In the genomic region with DNA sequence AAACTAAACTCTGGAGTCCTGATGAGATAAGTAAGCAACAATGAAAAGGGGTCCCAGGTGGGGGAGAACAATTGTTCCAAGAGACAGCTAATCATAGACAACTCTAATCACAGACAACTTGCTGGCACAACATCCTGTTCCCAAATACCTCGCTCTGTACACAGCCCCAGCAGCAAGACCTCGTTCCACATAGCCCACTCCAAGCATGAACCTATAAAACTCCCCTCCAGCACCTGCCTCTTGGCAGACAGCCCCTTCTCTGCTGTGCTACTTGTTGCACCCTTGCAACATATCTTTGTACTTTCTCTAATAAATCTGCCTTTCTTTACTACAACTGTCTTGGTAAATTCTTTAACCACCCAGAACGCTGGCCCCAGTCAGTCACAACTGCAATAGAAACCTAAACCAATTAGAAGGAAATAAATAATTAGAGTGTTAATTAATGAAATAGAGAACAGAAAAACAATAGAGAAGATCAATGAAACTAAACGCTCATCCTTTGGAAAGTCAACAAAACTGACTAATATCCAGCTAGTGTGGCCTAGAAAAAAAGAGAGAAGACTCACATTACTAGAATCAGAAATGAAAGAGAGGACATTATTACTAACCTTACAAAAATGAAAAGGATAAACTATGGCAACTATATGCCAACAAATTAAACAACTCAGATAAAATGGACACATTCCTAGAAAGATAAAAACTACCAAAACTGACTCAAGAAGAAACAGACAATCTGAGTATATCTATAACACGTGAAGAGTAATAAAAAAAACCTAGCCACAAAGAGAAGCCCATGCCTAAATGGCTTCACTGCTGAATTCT, we compare ENCODE assay signal across 24 cellular contexts. TPM values are rescaled to one million over a fixed set of nuclear protein-coding genes. Genes with fewer than 3 reads are reported as not detected.
A peak's percentile ranks its signal among the peaks of the same experiment; 100 is the strongest.
DNase-seq lines count a peak whose midpoint lies in the region; ATAC-seq and TF ChIP-seq lines count a peak whose summit lies in the region.
"Had no signal": no experiment of that assay in that cellular context is flagged by ENCODE, and none has a peak within 500 bp of the region (broad histone marks: within the 10 kb centered on the region; RNA-seq: fewer than 3 reads in every experiment).

No MANE protein-coding gene starts in this region.

- no peak overlapping the region for H3K4me3 Mint-ChIP-seq in stimulated activated effector memory CD8-positive, alpha-beta T cell treated with anti-CD3 and anti-CD28 coated beads, Interleukin-12 subunit alpha, Interleukin-12 subunit beta, amount 100 ng/mL, for 72 hours
- H3K4me3 Mint-ChIP-seq: activated B cell treated with CpG ODN at 0.5 μM for 24 hours; activated CD8-positive, alpha-beta T cell treated with anti-CD3 and anti-CD28 coated beads for 36 hours; nephron progenitor cell had no signal

- H3K27ac ChIP-seq in left ventricle myocardium inferior (replicated peaks): no peak overlapping the region
- H3K27ac ChIP-seq: BLaER1 treated with 17β-estradiol and CSF1 and Interleukin-3, amounts not matched to agents 10 nM and 100 nM; gastroesophageal sphincter; left lung; SJSA1; upper lobe of left lung had no signal

- intact Hi-C loops in left ventricle myocardium superior (cut with micrococcal nuclease): no loop called here
- intact Hi-C loops in left ventricle myocardium inferior (cut with micrococcal nuclease): no loop called here

- H3K27ac Mint-ChIP-seq in stimulated activated effector memory CD8-positive, alpha-beta T cell treated with anti-CD3 and anti-CD28 coated beads, Interleukin-12 subunit alpha, Interleukin-12 subunit beta, amount 100 ng/mL, for 72 hours: peak overlapping the region; percentile 77
- H3K27ac Mint-ChIP-seq: activated B cell treated with CpG ODN at 0.5 μM for 24 hours; activated CD8-positive, alpha-beta T cell treated with anti-CD3 and anti-CD28 coated beads for 36 hours had no signal

- H3K36me3 ChIP-seq in left ventricle myocardium inferior: peaks cover 10% of the 10 kb centered on the region

- peaks cover 11% of the 10 kb centered on the region for H3K4me1 ChIP-seq in left ventricle myocardium inferior
- H3K4me1 ChIP-seq: Caco-2, gastroesophageal sphincter, left lung, SJSA1, upper lobe of left lung had no signal

- H3K9me3 ChIP-seq in left ventricle myocardium inferior (replicated peaks): no peaks in the 10 kb centered on the region
- H3K9me3 ChIP-seq: BLaER1 treated with 17β-estradiol and CSF1 and Interleukin-3, amounts not matched to agents 10 nM and 100 nM; Caco-2; gastroesophageal sphincter; left lung; SJSA1; upper lobe of left lung had no signal

- no peak for TF ChIP-seq CTCF in left ventricle myocardium inferior (IDR thresholded peaks at IDR 0.05; ENCODE audit: borderline replicate concordance)

- no peaks in the 10 kb centered on the region for H3K27me3 ChIP-seq in left ventricle myocardium inferior (ENCODE audit: low read depth)
- H3K27me3 ChIP-seq: gastroesophageal sphincter, left lung, SJSA1, upper lobe of left lung had no signal

- no peak overlapping the region for H3K4me3 ChIP-seq in left ventricle myocardium inferior
- H3K4me3 ChIP-seq: BLaER1 treated with 17β-estradiol and CSF1 and Interleukin-3, amounts not matched to agents 10 nM and 100 nM; gastroesophageal sphincter; left lung; SJSA1; smooth muscle cell; upper lobe of left lung had no signal

- ATAC-seq in left ventricle myocardium superior (peak; percentile 71), HG02870 (IDR thresholded peaks at IDR 0.05; ENCODE audit: unreplicated experiment) (peak; percentile 60), HG02884 (IDR thresholded peaks at IDR 0.05; ENCODE audit: unreplicated experiment) (no peak)
- peak; percentile 92 for ATAC-seq in stimulated activated effector memory CD8-positive, alpha-beta T cell treated with anti-CD3 and anti-CD28 coated beads, Interleukin-12 subunit alpha, Interleukin-12 subunit beta, amount 100 ng/mL, for 72 hours
- ATAC-seq: activated CD8-positive, alpha-beta T cell treated with anti-CD3 and anti-CD28 coated beads for 36 hours; gastroesophageal sphincter; left lung had no signal

- peaks cover 48% of the 10 kb centered on the region for H3K36me3 Mint-ChIP-seq in stimulated activated effector memory CD8-positive, alpha-beta T cell treated with anti-CD3 and anti-CD28 coated beads, Interleukin-12 subunit alpha, Interleukin-12 subunit beta, amount 100 ng/mL, for 72 hours

- DNase-seq in left ventricle myocardium superior: no peak
- no peak for DNase-seq in left ventricle myocardium inferior
- DNase-seq in dermis blood vessel endothelial cell: peak; percentile 1
- no peak for DNase-seq in stimulated activated effector memory CD8-positive, alpha-beta T cell treated with anti-CD3 and anti-CD28 coated beads, Interleukin-12 subunit alpha, Interleukin-12 subunit beta, amount 100 ng/mL, for 72 hours (ENCODE audit: low spot score in 2 of 2)
- no peak for DNase-seq in glomerular visceral epithelial cell (ENCODE audit: extremely low spot score)
- DNase-seq: activated B cell treated with CpG ODN at 0.5 μM for 24 hours; activated CD8-positive, alpha-beta T cell treated with anti-CD3 and anti-CD28 coated beads for 36 hours; activated gamma-delta T cell; Caco-2; caudate nucleus; GDM1; left lung; NCI-H1930; NCI-H2227 treated with DMSO at 0.1 percent for 48 hours; NCI-H748 treated with DMSO at 0.1 percent for 48 hours; nephron progenitor cell; stimulated activated CD4-positive, alpha-beta T cell treated with anti-CD3 and anti-CD28 coated beads, Interleukin-2, amount 100 ng/mL, for 24 hours; upper lobe of left lung had no signal

- H3K9me3 Mint-ChIP-seq in stimulated activated effector memory CD8-positive, alpha-beta T cell treated with anti-CD3 and anti-CD28 coated beads, Interleukin-12 subunit alpha, Interleukin-12 subunit beta, amount 100 ng/mL, for 72 hours: no peaks in the 10 kb centered on the region
- H3K9me3 Mint-ChIP-seq: activated B cell treated with CpG ODN at 0.5 μM for 24 hours; activated CD8-positive, alpha-beta T cell treated with anti-CD3 and anti-CD28 coated beads for 36 hours; nephron progenitor cell had no signal

- H3K4me1 Mint-ChIP-seq in stimulated activated effector memory CD8-positive, alpha-beta T cell treated with anti-CD3 and anti-CD28 coated beads, Interleukin-12 subunit alpha, Interleukin-12 subunit beta, amount 100 ng/mL, for 72 hours: peaks cover 15% of the 10 kb centered on the region
- H3K4me1 Mint-ChIP-seq: activated B cell treated with CpG ODN at 0.5 μM for 24 hours, nephron progenitor cell had no signal

RNA-seq across cellular contexts. Expression of a gene that starts 36.1 kb away (rescaled TPM):
- total RNA-seq in left ventricle myocardium superior (9.8 TPM), left ventricle myocardium inferior (9.0 TPM), dermis blood vessel endothelial cell (28.2 and 36.6 TPM in 2 replicates)

RNA-seq across cellular contexts. Expression of a gene that starts 52.0 kb away (rescaled TPM):
- total RNA-seq in left ventricle myocardium superior: 50.3 TPM
- 48.6 TPM for total RNA-seq in left ventricle myocardium inferior
- total RNA-seq in dermis blood vessel endothelial cell: 116 and 121 TPM in 2 replicates
